ENCODE assay signal across 1 cellular context in the genomic region with DNA sequence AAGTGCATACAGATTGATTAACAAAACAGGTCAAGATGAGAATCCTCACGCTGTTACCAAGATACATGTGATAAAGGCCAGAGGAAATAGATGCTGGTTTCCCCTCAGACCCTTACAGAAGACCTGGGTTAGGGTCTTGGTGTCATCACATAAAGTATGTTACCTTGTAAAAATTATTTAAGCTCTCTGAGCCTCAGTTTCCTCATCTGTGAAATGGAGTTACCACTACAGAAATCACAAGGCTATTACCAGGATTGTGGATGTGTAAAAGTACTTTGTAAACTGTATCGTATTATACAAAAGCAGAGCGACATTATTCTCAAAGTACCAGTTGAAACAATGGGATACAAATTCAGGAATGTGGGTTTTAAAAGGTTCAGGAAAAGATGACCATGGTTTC.
TF ChIP-seq lines count a peak whose summit lies in the region.

No MANE protein-coding gene starts in this region.

TF ChIP-seq in IMR-90, 13 proteins besides CTCF, POLR2A, EP300 and RAD21:
- TF ChIP-seq, protein P1, sequence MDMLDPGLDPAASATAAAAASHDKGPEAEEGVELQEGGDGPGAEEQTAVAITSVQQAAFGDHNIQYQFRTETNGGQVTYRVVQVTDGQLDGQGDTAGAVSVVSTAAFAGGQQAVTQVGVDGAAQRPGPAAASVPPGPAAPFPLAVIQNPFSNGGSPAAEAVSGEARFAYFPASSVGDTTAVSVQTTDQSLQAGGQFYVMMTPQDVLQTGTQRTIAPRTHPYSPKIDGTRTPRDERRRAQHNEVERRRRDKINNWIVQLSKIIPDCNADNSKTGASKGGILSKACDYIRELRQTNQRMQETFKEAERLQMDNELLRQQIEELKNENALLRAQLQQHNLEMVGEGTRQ (IDR thresholded peaks at IDR 0.05; ENCODE audit: low read depth, low read length) = no peak
- TF ChIP-seq, protein P2, sequence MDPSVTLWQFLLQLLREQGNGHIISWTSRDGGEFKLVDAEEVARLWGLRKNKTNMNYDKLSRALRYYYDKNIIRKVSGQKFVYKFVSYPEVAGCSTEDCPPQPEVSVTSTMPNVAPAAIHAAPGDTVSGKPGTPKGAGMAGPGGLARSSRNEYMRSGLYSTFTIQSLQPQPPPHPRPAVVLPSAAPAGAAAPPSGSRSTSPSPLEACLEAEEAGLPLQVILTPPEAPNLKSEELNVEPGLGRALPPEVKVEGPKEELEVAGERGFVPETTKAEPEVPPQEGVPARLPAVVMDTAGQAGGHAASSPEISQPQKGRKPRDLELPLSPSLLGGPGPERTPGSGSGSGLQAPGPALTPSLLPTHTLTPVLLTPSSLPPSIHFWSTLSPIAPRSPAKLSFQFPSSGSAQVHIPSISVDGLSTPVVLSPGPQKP (IDR thresholded peaks at IDR 0.05; ENCODE audit: borderline replicate concordance, low read depth, low read length) = no peak
- TF ChIP-seq RFX5 (IDR thresholded peaks at IDR 0.05; ENCODE audit: low read depth, low read length) (no peak), FOS (IDR thresholded peaks at IDR 0.05; ENCODE audit: low read depth, low read length) (no peak), CEBPB (IDR thresholded peaks at IDR 0.05; ENCODE audit: low read depth, low read length) (no peak), SMC3 (IDR thresholded peaks at IDR 0.05; ENCODE audit: low read depth, low read length) (no peak), MAZ (IDR thresholded peaks at IDR 0.05; ENCODE audit: borderline replicate concordance, low read depth, low read length) (no peak), CHD1 (IDR thresholded peaks at IDR 0.05; ENCODE audit: low read depth, low read length) (no peak), BHLHE40 (IDR thresholded peaks at IDR 0.05; ENCODE audit: low read depth, low read length) (no peak)
TF ChIP-seq in IMR-90: peak in this region for 0.
